ENCODE assay signal across 28 cellular contexts in genomic region chr5:8516356-8516755, GRCh38.
"Had no signal": no experiment of that assay in that cellular context is flagged by ENCODE, and none has a peak within 500 bp of the region (broad histone marks: within the 10 kb centered on the region; RNA-seq: fewer than 3 reads in every experiment).

No MANE protein-coding gene starts in this region.

- H3K4me3 ChIP-seq: neural progenitor cell, ovary, psoas muscle, right lobe of liver, sigmoid colon, stomach, thoracic aorta, thyroid gland, tibial nerve, upper lobe of left lung, uterus had no signal

- H3K27ac ChIP-seq: neural progenitor cell, ovary, parathyroid adenoma, psoas muscle, right lobe of liver, sigmoid colon, stomach, thoracic aorta, thyroid gland, tibial nerve, upper lobe of left lung, uterus had no signal

- H3K27ac Mint-ChIP-seq: natural killer cell; nephron; neural progenitor cell; progenitor cell of endocrine pancreas; stimulated activated effector memory CD8-positive, alpha-beta T cell treated with anti-CD3 and anti-CD28 coated beads, Interleukin-12 subunit alpha, Interleukin-12 subunit beta, amount 100 ng/mL, for 72 hours; stimulated activated naive B cell treated with anti-CD40 and anti-IgM and Interleukin-4, amounts not matched to agents 10 μg/mL and 1 μg/mL and 100 μg/mL, for 72 hours; stimulated activated naive CD8-positive, alpha-beta T cell treated with anti-CD3 and anti-CD28 coated beads, Interleukin-15, Interleukin-2, amounts not matched to agents 100 ng/mL and 50 ng/mL, for 24 hours had no signal

- H3K36me3 ChIP-seq: neural progenitor cell, ovary, right lobe of liver, sigmoid colon, stomach, thoracic aorta, thyroid gland, tibial nerve, upper lobe of left lung, uterus had no signal

- FAIRE-seq: small intestine had no signal

- H2AFZ ChIP-seq: neural progenitor cell, parathyroid adenoma had no signal

- H3K27me3 ChIP-seq: neural progenitor cell, ovary, right lobe of liver, sigmoid colon, stomach, thyroid gland, tibial nerve, upper lobe of left lung, uterus had no signal

- H3K4me1 ChIP-seq: parathyroid adenoma, psoas muscle, right lobe of liver, sigmoid colon, stomach, thyroid gland, tibial nerve, upper lobe of left lung, uterus had no signal

- H3K4me2 ChIP-seq: neural progenitor cell had no signal

- DNase-seq: natural killer cell; occipital lobe; ovary; posterior cingulate gyrus; psoas muscle; right cardiac atrium; right lobe of liver; sigmoid colon; small intestine; stimulated activated CD4-positive, alpha-beta T cell treated with anti-CD3 and anti-CD28 coated beads, Interleukin-15, amount 100 ng/mL, for 24 hours; stimulated activated CD4-positive, alpha-beta T cell treated with anti-CD3 and anti-CD28 coated beads, Interleukin-2, amount 100 ng/mL, for 24 hours; stimulated activated CD4-positive, alpha-beta T cell treated with anti-CD3 and anti-CD28 coated beads, Interleukin-2, amount 100 ng/mL, for 48 hours; stimulated activated CD4-positive, alpha-beta T cell treated with anti-CD3 and anti-CD28 coated beads, Interleukin-4, amount 100 ng/mL, for 24 hours; stimulated activated naive B cell treated with anti-CD40 and anti-IgM and Interleukin-4, amounts not matched to agents 10 μg/mL and 1 μg/mL and 100 μg/mL, for 72 hours; stimulated activated naive CD4-positive, alpha-beta T cell treated with Interleukin-2 at 50 U/mL for 16 hours; stomach; thyroid gland; trophoblast cell; upper lobe of left lung; uterus had no signal

- H3K4me3 Mint-ChIP-seq: natural killer cell; nephron; neural progenitor cell; stimulated activated effector memory CD8-positive, alpha-beta T cell treated with anti-CD3 and anti-CD28 coated beads, Interleukin-12 subunit alpha, Interleukin-12 subunit beta, amount 100 ng/mL, for 72 hours; stimulated activated naive B cell treated with anti-CD40 and anti-IgM and Interleukin-4, amounts not matched to agents 10 μg/mL and 1 μg/mL and 100 μg/mL, for 72 hours; stimulated activated naive CD8-positive, alpha-beta T cell treated with anti-CD3 and anti-CD28 coated beads, Interleukin-15, Interleukin-2, amounts not matched to agents 100 ng/mL and 50 ng/mL, for 24 hours had no signal

- H3K4me1 Mint-ChIP-seq: natural killer cell; stimulated activated effector memory CD8-positive, alpha-beta T cell treated with anti-CD3 and anti-CD28 coated beads, Interleukin-12 subunit alpha, Interleukin-12 subunit beta, amount 100 ng/mL, for 72 hours; stimulated activated naive B cell treated with anti-CD40 and anti-IgM and Interleukin-4, amounts not matched to agents 10 μg/mL and 1 μg/mL and 100 μg/mL, for 72 hours had no signal

- ATAC-seq: natural killer cell; psoas muscle; right cardiac atrium; right lobe of liver; stimulated activated effector memory CD8-positive, alpha-beta T cell treated with anti-CD3 and anti-CD28 coated beads, Interleukin-12 subunit alpha, Interleukin-12 subunit beta, amount 100 ng/mL, for 72 hours; stimulated activated naive B cell treated with anti-CD40 and anti-IgM and Interleukin-4, amounts not matched to agents 10 μg/mL and 1 μg/mL and 100 μg/mL, for 72 hours had no signal

- H3K36me3 Mint-ChIP-seq: natural killer cell; neural progenitor cell; stimulated activated effector memory CD8-positive, alpha-beta T cell treated with anti-CD3 and anti-CD28 coated beads, Interleukin-12 subunit alpha, Interleukin-12 subunit beta, amount 100 ng/mL, for 72 hours; stimulated activated naive B cell treated with anti-CD40 and anti-IgM and Interleukin-4, amounts not matched to agents 10 μg/mL and 1 μg/mL and 100 μg/mL, for 72 hours had no signal

- H3K9me3 ChIP-seq: ovary, psoas muscle, right lobe of liver, sigmoid colon, thoracic aorta, thyroid gland, tibial nerve, upper lobe of left lung had no signal

- H3K9ac ChIP-seq: neural progenitor cell, parathyroid adenoma had no signal

- H3K27me3 Mint-ChIP-seq: progenitor cell of endocrine pancreas; stimulated activated naive B cell treated with anti-CD40 and anti-IgM and Interleukin-4, amounts not matched to agents 10 μg/mL and 1 μg/mL and 100 μg/mL, for 72 hours; stimulated activated naive CD8-positive, alpha-beta T cell treated with anti-CD3 and anti-CD28 coated beads, Interleukin-15, Interleukin-2, amounts not matched to agents 100 ng/mL and 50 ng/mL, for 24 hours had no signal

- H3K79me2 ChIP-seq: parathyroid adenoma had no signal
